Comparison of ENCODE assay signal across 23 cellular contexts in the genomic region with DNA sequence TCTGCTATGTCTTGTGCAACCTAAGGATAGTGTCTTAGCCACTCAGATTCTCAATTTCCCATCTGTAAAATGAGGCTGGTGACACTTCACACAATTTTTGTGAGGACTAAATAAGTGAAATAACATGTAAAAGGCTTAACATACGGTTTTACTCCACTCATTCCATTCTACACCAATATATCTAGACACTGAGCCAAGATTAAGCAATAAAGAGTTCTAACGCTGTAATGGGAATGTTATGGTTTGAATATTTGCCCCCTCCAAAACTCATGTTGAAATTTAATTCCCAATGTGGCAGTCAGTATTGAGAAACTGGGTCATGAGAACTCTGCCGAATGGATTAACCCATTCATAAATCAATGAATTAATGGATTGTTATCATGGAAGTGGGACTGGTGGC.
DNase-seq lines count a peak whose midpoint lies in the region; ATAC-seq and TF ChIP-seq lines count a peak whose summit lies in the region.
"Had no signal": no experiment of that assay in that cellular context is flagged by ENCODE, and none has a peak within 500 bp of the region (broad histone marks: within the 10 kb centered on the region; RNA-seq: fewer than 3 reads in every experiment).

No MANE protein-coding gene starts in this region.

- POLR2A ChIA-PET in activated CD4-positive, alpha-beta memory T cell treated with anti-CD3 and anti-CD28 coated beads, Interleukin-2, amount 10 ng/mL, durations not matched to agents 7 days and 5 days (lab: Charles Lee), result no interaction called here

- TF ChIP-seq CTCF in chondrocyte (IDR thresholded peaks at IDR 0.05), result no peak

- H3K27me3 Mint-ChIP-seq in chondrocyte (ENCODE audit: low read depth), result no peaks in the 10 kb centered on the region
- peaks cover 5% of the 10 kb centered on the region for H3K27me3 Mint-ChIP-seq in activated CD4-positive, alpha-beta memory T cell treated with anti-CD3 and anti-CD28 coated beads, Interleukin-2, amount 10 ng/mL, durations not matched to agents 7 days and 5 days
- H3K27me3 Mint-ChIP-seq: B cell had no signal

- no peaks in the 10 kb centered on the region for H3K9me3 Mint-ChIP-seq in chondrocyte (ENCODE audit: low read depth)
- no peaks in the 10 kb centered on the region for H3K9me3 Mint-ChIP-seq in activated CD4-positive, alpha-beta memory T cell treated with anti-CD3 and anti-CD28 coated beads, Interleukin-2, amount 10 ng/mL, durations not matched to agents 7 days and 5 days
- H3K9me3 Mint-ChIP-seq: CD4-positive, CD25-positive, alpha-beta regulatory T cell had no signal

- H3K4me3 Mint-ChIP-seq in chondrocyte (ENCODE audit: unreplicated experiment), result no peak overlapping the region
- no peak overlapping the region for H3K4me3 Mint-ChIP-seq in activated CD4-positive, alpha-beta memory T cell treated with anti-CD3 and anti-CD28 coated beads, Interleukin-2, amount 10 ng/mL, durations not matched to agents 7 days and 5 days
- H3K4me3 Mint-ChIP-seq: B cell; CD4-positive, CD25-positive, alpha-beta regulatory T cell; HFFc6 had no signal

- DNase-seq in GM03348 (ENCODE audit: low spot score), result peak; percentile 6
- DNase-seq in chondrocyte (ENCODE audit: low spot score), result no peak
- peak; percentile 66 for DNase-seq in fibroblast of the conjunctiva (ENCODE audit: low read depth)
- DNase-seq in activated naive CD4-positive, alpha-beta T cell (lab: John Stamatoyannopoulos, UW), result no peak
- no peak for DNase-seq in NCI-H2081 (lab: John Stamatoyannopoulos, UW)
- DNase-seq in activated CD4-positive, alpha-beta memory T cell treated with anti-CD3 and anti-CD28 coated beads, Interleukin-2, amount 10 ng/mL, durations not matched to agents 7 days and 5 days, result no peak
- DNase-seq: ACHN; CD4-positive, CD25-positive, alpha-beta regulatory T cell; COR-L47; DMS 273 treated with DMSO at 0.1 percent for 48 hours; DND-41; GDM1; HFFc6; NCI-H1694 treated with DMSO at 0.1 percent for 48 hours; NCI-H226; NCI-H524 treated with DMSO at 0.1 percent for 48 hours; PC-3; RPMI8226; SHP77 treated with DMSO at 0.1 percent for 48 hours had no signal

- H3K4me1 Mint-ChIP-seq in chondrocyte (ENCODE audit: low read depth), result peaks cover 30% of the 10 kb centered on the region
- H3K4me1 Mint-ChIP-seq in activated CD4-positive, alpha-beta memory T cell treated with anti-CD3 and anti-CD28 coated beads, Interleukin-2, amount 10 ng/mL, durations not matched to agents 7 days and 5 days, result no peaks in the 10 kb centered on the region
- H3K4me1 Mint-ChIP-seq: B cell; CD4-positive, CD25-positive, alpha-beta regulatory T cell had no signal

- H3K36me3 Mint-ChIP-seq in chondrocyte (ENCODE audit: low read depth), result no peaks in the 10 kb centered on the region
- H3K36me3 Mint-ChIP-seq in activated CD4-positive, alpha-beta memory T cell treated with anti-CD3 and anti-CD28 coated beads, Interleukin-2, amount 10 ng/mL, durations not matched to agents 7 days and 5 days (ENCODE audit: low read depth), result no peaks in the 10 kb centered on the region
- H3K36me3 Mint-ChIP-seq: CD4-positive, CD25-positive, alpha-beta regulatory T cell had no signal

- ATAC-seq in activated CD4-positive, CD25-positive, alpha-beta regulatory T cell treated with anti-CD3 and anti-CD28 coated beads, Interleukin-2, amount 50 U/mL, for 24 hours, result no peak
- ATAC-seq: GM12878, PC-3, SK-N-SH treated with all-trans-retinoic acid at 6 μM for 48 hours had no signal

- H3K27ac Mint-ChIP-seq in chondrocyte (ENCODE audit: unreplicated experiment), result peak overlapping the region; percentile 11
- no peak overlapping the region for H3K27ac Mint-ChIP-seq in activated CD4-positive, alpha-beta memory T cell treated with anti-CD3 and anti-CD28 coated beads, Interleukin-2, amount 10 ng/mL, durations not matched to agents 7 days and 5 days
- H3K27ac Mint-ChIP-seq: B cell; CD4-positive, CD25-positive, alpha-beta regulatory T cell; HFFc6 had no signal

- CTCF ChIA-PET in activated CD4-positive, alpha-beta memory T cell treated with anti-CD3 and anti-CD28 coated beads, Interleukin-2, amount 10 ng/mL, durations not matched to agents 7 days and 5 days (lab: Charles Lee), result no interaction called here

Comparison
In these comparisons a context has a peak if more than half of its experiments do, and no peak if none do; other contexts are left out.
1. DNase-seq: peak in GM03348 (single experiment) and fibroblast of the conjunctiva (single experiment); none in chondrocyte (single experiment), activated naive CD4-positive, alpha-beta T cell (0 of 4), NCI-H2081 (0 of 2) and activated CD4-positive, alpha-beta memory T cell treated with anti-CD3 and anti-CD28 coated beads, Interleukin-2, amount 10 ng/mL, durations not matched to agents 7 days and 5 days (single experiment).